14 cellular contexts compared by ENCODE assay signal in genomic region chr12:58365087-58365390, GRCh38.
"Had no signal": no experiment of that assay in that cellular context is flagged by ENCODE, and none has a peak within 500 bp of the region (broad histone marks: within the 10 kb centered on the region; RNA-seq: fewer than 3 reads in every experiment).

No MANE protein-coding gene starts in this region.

- H3K9me3 Mint-ChIP-seq: activated B cell treated with CpG ODN at 0.5 μM for 24 hours; activated CD4-positive, alpha-beta T cell treated with anti-CD3 and anti-CD28 coated beads, Interleukin-2, amount 10 ng/mL, durations not matched to agents 7 days and 5 days; activated naive CD4-positive, alpha-beta T cell treated with anti-CD3 and anti-CD28 coated beads, Interleukin-2, amount 50 U/mL, for 24 hours; activated T-helper 17 cell treated with anti-CD3 and anti-CD28 coated beads, Interleukin-2, amount 50 U/mL, for 72 hours; nephron progenitor cell; stimulated activated naive CD8-positive, alpha-beta T cell treated with anti-CD3 and anti-CD28 coated beads, Interleukin-15, amount 100 ng/mL, for 72 hours had no signal

- H3K27me3 Mint-ChIP-seq: activated B cell treated with CpG ODN at 0.5 μM for 24 hours; activated CD4-positive, alpha-beta T cell treated with anti-CD3 and anti-CD28 coated beads, Interleukin-2, amount 10 ng/mL, durations not matched to agents 7 days and 5 days had no signal

- H3K27ac Mint-ChIP-seq: activated B cell treated with CpG ODN at 0.5 μM for 24 hours; activated CD4-positive, alpha-beta T cell treated with anti-CD3 and anti-CD28 coated beads, Interleukin-2, amount 10 ng/mL, durations not matched to agents 7 days and 5 days; activated naive CD4-positive, alpha-beta T cell treated with anti-CD3 and anti-CD28 coated beads, Interleukin-2, amount 50 U/mL, for 24 hours; activated T-helper 17 cell treated with anti-CD3 and anti-CD28 coated beads, Interleukin-2, amount 50 U/mL, for 72 hours; stimulated activated naive CD8-positive, alpha-beta T cell treated with anti-CD3 and anti-CD28 coated beads, Interleukin-15, amount 100 ng/mL, for 72 hours had no signal

- DNase-seq: activated B cell treated with CpG ODN at 0.5 μM for 24 hours; activated CD4-positive, alpha-beta T cell treated with anti-CD3 and anti-CD28 coated beads, Interleukin-2, amount 10 ng/mL, durations not matched to agents 7 days and 5 days; activated CD8-positive, alpha-beta memory T cell treated with anti-CD3 and anti-CD28 coated beads for 24 hours; amygdala; esophagus squamous epithelium; heart left ventricle; nephron progenitor cell; sigmoid colon; stimulated activated CD4-positive, alpha-beta T cell treated with anti-CD3 and anti-CD28 coated beads, Interleukin-4, amount 100 ng/mL, for 24 hours; stimulated activated naive CD8-positive, alpha-beta T cell treated with anti-CD3 and anti-CD28 coated beads, Interleukin-15, amount 100 ng/mL, for 72 hours; T-helper 2 cell; testis had no signal

- H3K27ac ChIP-seq: esophagus squamous epithelium, heart left ventricle, sigmoid colon, testis had no signal

- H3K4me1 ChIP-seq: heart left ventricle, testis had no signal

- H3K36me3 ChIP-seq: esophagus squamous epithelium, heart left ventricle, sigmoid colon had no signal

- H3K36me3 Mint-ChIP-seq: activated naive CD4-positive, alpha-beta T cell treated with anti-CD3 and anti-CD28 coated beads, Interleukin-2, amount 50 U/mL, for 24 hours had no signal

- H3K9me3 ChIP-seq: esophagus squamous epithelium, heart left ventricle, sigmoid colon, testis had no signal

- H3K4me3 Mint-ChIP-seq: activated B cell treated with CpG ODN at 0.5 μM for 24 hours; activated CD4-positive, alpha-beta T cell treated with anti-CD3 and anti-CD28 coated beads, Interleukin-2, amount 10 ng/mL, durations not matched to agents 7 days and 5 days; activated naive CD4-positive, alpha-beta T cell treated with anti-CD3 and anti-CD28 coated beads, Interleukin-2, amount 50 U/mL, for 24 hours; activated T-helper 17 cell treated with anti-CD3 and anti-CD28 coated beads, Interleukin-2, amount 50 U/mL, for 72 hours; nephron progenitor cell; stimulated activated naive CD8-positive, alpha-beta T cell treated with anti-CD3 and anti-CD28 coated beads, Interleukin-15, amount 100 ng/mL, for 72 hours had no signal

- H3K27me3 ChIP-seq: esophagus squamous epithelium, heart left ventricle, sigmoid colon, testis had no signal

- H3K4me1 Mint-ChIP-seq: activated B cell treated with CpG ODN at 0.5 μM for 24 hours; activated CD4-positive, alpha-beta T cell treated with anti-CD3 and anti-CD28 coated beads, Interleukin-2, amount 10 ng/mL, durations not matched to agents 7 days and 5 days; activated naive CD4-positive, alpha-beta T cell treated with anti-CD3 and anti-CD28 coated beads, Interleukin-2, amount 50 U/mL, for 24 hours; activated T-helper 17 cell treated with anti-CD3 and anti-CD28 coated beads, Interleukin-2, amount 50 U/mL, for 72 hours; stimulated activated naive CD8-positive, alpha-beta T cell treated with anti-CD3 and anti-CD28 coated beads, Interleukin-15, amount 100 ng/mL, for 72 hours had no signal

- H3K4me3 ChIP-seq: esophagus squamous epithelium, heart left ventricle, sigmoid colon, testis had no signal
